In genomic region chr21:14010729-14011128, GRCh38 we compare ENCODE assay signal across 10 cellular contexts.
"Had no signal": no experiment of that assay in that cellular context is flagged by ENCODE, and none has a peak within 500 bp of the region (broad histone marks: within the 10 kb centered on the region; RNA-seq: fewer than 3 reads in every experiment).

No MANE protein-coding gene starts in this region.

- ATAC-seq: HCT116 had no signal

- H3K27ac ChIP-seq: GM23248, HL-60 had no signal

- H3K9me3 ChIP-seq: HAP-1 had no signal

- H3K4me1 ChIP-seq: HAP-1 had no signal

- H3K36me3 ChIP-seq: HAP-1 had no signal

- H3K9ac ChIP-seq: GM23248 had no signal

- H3K27ac Mint-ChIP-seq: HFFc6 had no signal

- H2AFZ ChIP-seq: GM23248 had no signal

- H3K4me3 ChIP-seq: GM23248, HAP-1, K562 had no signal

- H3K4me3 Mint-ChIP-seq: HFFc6 had no signal

- DNase-seq: GM23248, GOT3, H7, HFFc6, IMR-90, KG1 had no signal
